Comparison of ENCODE assay signal across 8 cellular contexts in the genomic region with DNA sequence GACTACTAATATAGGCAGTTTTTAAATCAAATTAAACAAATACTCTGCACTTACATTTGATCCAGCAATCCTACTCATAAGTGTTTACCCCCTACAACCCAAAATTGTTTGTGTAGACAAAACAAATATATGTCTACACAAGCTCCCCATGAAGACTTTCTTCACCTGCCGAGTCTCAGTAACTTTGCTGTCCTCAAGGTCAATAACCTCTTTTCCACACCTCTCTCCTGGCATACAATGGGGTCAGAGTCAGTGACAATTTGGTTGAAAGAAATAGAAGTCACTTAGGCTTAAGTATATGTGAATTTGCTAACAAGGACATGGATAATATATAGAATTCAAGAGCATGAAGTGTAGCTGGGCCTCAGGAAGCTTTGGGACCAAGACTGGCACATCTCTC.
"Had no signal": no experiment of that assay in that cellular context is flagged by ENCODE, and none has a peak within 500 bp of the region (broad histone marks: within the 10 kb centered on the region; RNA-seq: fewer than 3 reads in every experiment).

No MANE protein-coding gene starts in this region.

- DNase-seq: GDM1, GF-D8 had no signal

- FAIRE-seq: G401.6, GM12878, GM12891, GM12892, GM18507, GM19239 had no signal

- H3K4me3 ChIP-seq: GM12878 had no signal

- ATAC-seq: GM12878 had no signal
